Comparison of ENCODE assay signal across 1 cellular context in the genomic region with DNA sequence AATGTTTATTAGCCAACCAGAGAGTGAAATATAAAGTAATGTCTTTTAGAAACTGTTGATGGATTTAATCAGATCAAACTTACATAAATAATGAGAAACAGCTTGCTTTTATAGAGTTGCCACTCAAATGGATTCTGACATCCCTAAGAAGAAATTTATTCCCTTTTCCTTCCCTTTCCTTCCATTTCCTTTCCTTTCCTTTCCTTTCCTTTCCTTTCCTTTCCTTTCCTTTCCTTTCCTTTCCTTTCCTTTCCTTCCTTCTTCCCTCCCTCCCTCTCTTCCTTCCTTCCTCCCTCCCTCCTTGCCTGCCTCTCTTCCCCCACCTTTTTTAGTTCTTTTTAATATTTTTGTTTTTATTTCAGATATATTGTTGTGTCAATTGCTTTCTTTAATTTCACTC.
TF ChIP-seq lines count a peak whose summit lies in the region.

No MANE protein-coding gene starts in this region.

TF ChIP-seq in IMR-90, 13 proteins besides CTCF, POLR2A, EP300 and RAD21:
- TF ChIP-seq FOS (IDR thresholded peaks at IDR 0.05; ENCODE audit: low read depth, low read length) (no peak), NFE2L2 (IDR thresholded peaks at IDR 0.05; ENCODE audit: low read depth, low read length) (no peak), CHD1 (IDR thresholded peaks at IDR 0.05; ENCODE audit: low read depth, low read length) (no peak), RCOR1 (IDR thresholded peaks at IDR 0.05; ENCODE audit: insufficient replicate concordance, low read length) (no peak), SMC3 (IDR thresholded peaks at IDR 0.05; ENCODE audit: low read depth, low read length) (no peak), CEBPB (IDR thresholded peaks at IDR 0.05; ENCODE audit: low read depth, low read length) (no peak)
- TF ChIP-seq, protein P1, sequence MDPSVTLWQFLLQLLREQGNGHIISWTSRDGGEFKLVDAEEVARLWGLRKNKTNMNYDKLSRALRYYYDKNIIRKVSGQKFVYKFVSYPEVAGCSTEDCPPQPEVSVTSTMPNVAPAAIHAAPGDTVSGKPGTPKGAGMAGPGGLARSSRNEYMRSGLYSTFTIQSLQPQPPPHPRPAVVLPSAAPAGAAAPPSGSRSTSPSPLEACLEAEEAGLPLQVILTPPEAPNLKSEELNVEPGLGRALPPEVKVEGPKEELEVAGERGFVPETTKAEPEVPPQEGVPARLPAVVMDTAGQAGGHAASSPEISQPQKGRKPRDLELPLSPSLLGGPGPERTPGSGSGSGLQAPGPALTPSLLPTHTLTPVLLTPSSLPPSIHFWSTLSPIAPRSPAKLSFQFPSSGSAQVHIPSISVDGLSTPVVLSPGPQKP (IDR thresholded peaks at IDR 0.05; ENCODE audit: borderline replicate concordance, low read depth, low read length) = no peak
